Comparison of ENCODE assay signal across 27 cellular contexts in genomic region chr10:23148214-23148613, GRCh38. TPM values are rescaled to one million over a fixed set of nuclear protein-coding genes. Genes with fewer than 3 reads are reported as not detected.
"Had no signal": no experiment of that assay in that cellular context is flagged by ENCODE, and none has a peak within 500 bp of the region (broad histone marks: within the 10 kb centered on the region; RNA-seq: fewer than 3 reads in every experiment).

No MANE protein-coding gene starts in this region.

- H2AFZ ChIP-seq: parathyroid adenoma had no signal

- H3K4me3 ChIP-seq: colonic mucosa, gastrocnemius medialis, lung, smooth muscle cell, suprapubic skin, uterus had no signal

- H3K27me3 ChIP-seq: colonic mucosa, suprapubic skin, uterus had no signal

- H3K9ac ChIP-seq: parathyroid adenoma had no signal

- H3K79me2 ChIP-seq: parathyroid adenoma had no signal

- H3K36me3 ChIP-seq: colonic mucosa, gastrocnemius medialis, suprapubic skin, uterus had no signal

- H3K4me2 ChIP-seq: smooth muscle cell had no signal

- H3K9me3 ChIP-seq: colonic mucosa, gastrocnemius medialis, suprapubic skin, uterus had no signal

- H3K4me1 ChIP-seq: colonic mucosa, gastrocnemius medialis, parathyroid adenoma, suprapubic skin, uterus had no signal

- FAIRE-seq: endometrium, keratinocyte had no signal

- DNase-seq: colonic mucosa; effector memory CD8-positive, alpha-beta T cell; foreskin fibroblast; gastrocnemius medialis; head of caudate nucleus; natural killer cell; stimulated activated CD4-positive, alpha-beta T cell treated with anti-CD3 and anti-CD28 coated beads, Interleukin-12 subunit alpha, Interleukin-12 subunit beta, amount 100 ng/mL, for 4 hours; stimulated activated CD4-positive, alpha-beta T cell treated with anti-CD3 and anti-CD28 coated beads, Interleukin-1b, Interleukin-23, amount 100 ng/mL, for 48 hours; stimulated activated CD4-positive, alpha-beta T cell treated with anti-CD3 and anti-CD28 coated beads, Interleukin-4, amount 100 ng/mL, for 1 hour; stimulated activated CD8-positive, alpha-beta memory T cell treated with anti-CD3 and anti-CD28 coated beads, Interleukin-4, amount 100 ng/mL, for 48 hours; stimulated activated naive CD4-positive, alpha-beta T cell; stimulated activated naive CD8-positive, alpha-beta T cell treated with anti-CD3 and anti-CD28 coated beads, Interleukin-15, amount 100 ng/mL, for 72 hours; uterus had no signal

- ATAC-seq: effector memory CD8-positive, alpha-beta T cell; gastrocnemius medialis; left lobe of liver; natural killer cell; sciatic nerve; stimulated activated naive CD8-positive, alpha-beta T cell treated with anti-CD3 and anti-CD28 coated beads, Interleukin-15, amount 100 ng/mL, for 72 hours had no signal

- H3K27ac ChIP-seq: colonic mucosa, gastrocnemius medialis, parathyroid adenoma, suprapubic skin, uterus had no signal

RNA-seq across cellular contexts. Expression of gene PTF1A, which starts 43.9 kb away (rescaled TPM):
- total RNA-seq: chondrocyte, colonic mucosa, gastrocnemius medialis, glomerular endothelial cell, left lobe of liver, liver, lung, mononuclear cell, natural killer cell, osteoblast, sciatic nerve, smooth muscle cell, suprapubic skin had no signal
- polyA plus RNA-seq: esophagus, keratinocyte, liver, lung had no signal
